In genomic region chr3:129004639-129005295, GRCh38 we compare ENCODE assay signal across 13 cellular contexts. TPM values are rescaled to one million over a fixed set of nuclear protein-coding genes. Genes with fewer than 3 reads are reported as not detected.
DNase-seq lines count a peak whose midpoint lies in the region; ATAC-seq, FAIRE-seq and TF ChIP-seq lines count a peak whose summit lies in the region.
"Had no signal": no experiment of that assay in that cellular context is flagged by ENCODE, and none has a peak within 500 bp of the region (broad histone marks: within the 10 kb centered on the region; RNA-seq: fewer than 3 reads in every experiment).

No MANE protein-coding gene starts in this region.

- FAIRE-seq in small intestine (lab: Jason Lieb, UNC), result no peak

- H3K36me3 Mint-ChIP-seq in activated CD8-positive, alpha-beta memory T cell treated with anti-CD3 and anti-CD28 coated beads, Interleukin-2, amount 10 ng/mL, durations not matched to agents 7 days and 5 days, result no peaks in the 10 kb centered on the region
- no peaks in the 10 kb centered on the region for H3K36me3 Mint-ChIP-seq in mesothelial cell of epicardium

- peak overlapping the region in 3 of 4 donors; percentile 48 to 61 (median 52) for H3K27ac ChIP-seq in esophagus muscularis mucosa (replicated peaks in 1 of 4)
- peak overlapping the region in 1 of 2 donors; percentile 61 for H3K27ac ChIP-seq in small intestine (ENCODE audit: low read depth in 1 of 2, low read length in 1 of 2)

- H3K36me3 ChIP-seq in esophagus muscularis mucosa (no peaks in the 10 kb centered on the region), small intestine (ENCODE audit: control insufficient read depth in 2 of 2, insufficient read depth in 2 of 2, low read length in 2 of 2) (no peaks in the 10 kb centered on the region)

- H3K4me3 ChIP-seq in esophagus muscularis mucosa (peak overlapping the region in 2 of 4 donors; percentile 56 to 62), small intestine (ENCODE audit: low read depth in 1 of 2, low read length in 2 of 2) (no peak overlapping the region)

- no peak overlapping the region for H3K4me3 Mint-ChIP-seq in activated CD8-positive, alpha-beta memory T cell treated with anti-CD3 and anti-CD28 coated beads, Interleukin-2, amount 10 ng/mL, durations not matched to agents 7 days and 5 days
- no peak overlapping the region for H3K4me3 Mint-ChIP-seq in mesothelial cell of epicardium

- H3K27me3 ChIP-seq in esophagus muscularis mucosa (peaks cover 6 to 74% (median 21%) of the 10 kb centered on the region in 4 donors), small intestine (ENCODE audit: control insufficient read depth in 2 of 2, insufficient read depth in 2 of 2, low read length in 2 of 2) (peaks cover 8 to 11% of the 10 kb centered on the region in 2 donors)

- CTCF ChIA-PET in activated CD8-positive, alpha-beta memory T cell treated with anti-CD3 and anti-CD28 coated beads, Interleukin-2, amount 10 ng/mL, durations not matched to agents 7 days and 5 days (lab: Charles Lee), result interaction anchor here (0.7 to 7.6 kb wide), 7 partner anchors 12 to 464 kb away, joined by 3 to 66 read pairs (median 5); no protein-coding TSS in a partner anchor

- TF ChIP-seq EP300 in esophagus muscularis mucosa (IDR thresholded peaks at IDR 0.05), result no peak

- H3K9me3 Mint-ChIP-seq in activated CD8-positive, alpha-beta memory T cell treated with anti-CD3 and anti-CD28 coated beads, Interleukin-2, amount 10 ng/mL, durations not matched to agents 7 days and 5 days (ENCODE audit: low read depth), result no peaks in the 10 kb centered on the region
- H3K9me3 Mint-ChIP-seq in mesothelial cell of epicardium, result no peaks in the 10 kb centered on the region

- peaks cover 39% of the 10 kb centered on the region for H3K27me3 Mint-ChIP-seq in activated CD8-positive, alpha-beta memory T cell treated with anti-CD3 and anti-CD28 coated beads, Interleukin-2, amount 10 ng/mL, durations not matched to agents 7 days and 5 days
- peaks cover 88% of the 10 kb centered on the region for H3K27me3 Mint-ChIP-seq in mesothelial cell of epicardium (ENCODE audit: low read depth)

- H3K27ac Mint-ChIP-seq in activated CD8-positive, alpha-beta memory T cell treated with anti-CD3 and anti-CD28 coated beads, Interleukin-2, amount 10 ng/mL, durations not matched to agents 7 days and 5 days, result peak overlapping the region; percentile 65
- no peak overlapping the region for H3K27ac Mint-ChIP-seq in mesothelial cell of epicardium

- no peak for TF ChIP-seq CTCF in esophagus muscularis mucosa (IDR thresholded peaks at IDR 0.05)
- no peak for TF ChIP-seq CTCF in mesothelial cell of epicardium (IDR thresholded peaks at IDR 0.05; ENCODE audit: unreplicated experiment)

- TF ChIP-seq POLR2A in esophagus muscularis mucosa (IDR thresholded peaks at IDR 0.05; ENCODE audit: low read depth), result no peak

- peaks cover 33% of the 10 kb centered on the region for H3K4me1 Mint-ChIP-seq in activated CD8-positive, alpha-beta memory T cell treated with anti-CD3 and anti-CD28 coated beads, Interleukin-2, amount 10 ng/mL, durations not matched to agents 7 days and 5 days
- H3K4me1 Mint-ChIP-seq in mesothelial cell of epicardium, result peaks cover 6% of the 10 kb centered on the region

- H3K9me3 ChIP-seq in esophagus muscularis mucosa (no peaks in the 10 kb centered on the region), small intestine (ENCODE audit: control insufficient read depth, low read depth) (no peaks in the 10 kb centered on the region)

- H3K4me1 ChIP-seq in esophagus muscularis mucosa (peaks cover 45 to 86% (median 65%) of the 10 kb centered on the region in 4 donors), small intestine (ENCODE audit: control insufficient read depth in 2 of 2, insufficient read depth in 1 of 2, low read depth in 1 of 2, low read length in 1 of 2) (peaks cover 0 to 3% of the 10 kb centered on the region in 2 donors)

- ATAC-seq in activated CD8-positive, alpha-beta memory T cell treated with anti-CD3 and anti-CD28 coated beads, Interleukin-2, amount 10 ng/mL, durations not matched to agents 7 days and 5 days, result no peak
- ATAC-seq in HG02970 (IDR thresholded peaks at IDR 0.05; ENCODE audit: low FRiP score, unreplicated experiment), result no peak

- no peak for DNase-seq in activated CD8-positive, alpha-beta memory T cell treated with anti-CD3 and anti-CD28 coated beads, Interleukin-2, amount 10 ng/mL, durations not matched to agents 7 days and 5 days
- DNase-seq in activated CD8-positive, alpha-beta memory T cell treated with anti-CD3 and anti-CD28 coated beads, Interleukin-2, amount 50 U/mL, for 4 hours, result no peak
- DNase-seq in NCI-H2171 treated with DMSO at 0.1 percent for 48 hours (lab: John Stamatoyannopoulos, UW) (peak; percentile 50), esophagus muscularis mucosa (ENCODE audit: extremely low spot score) (no peak), small intestine (peak; percentile 52), ureter (ENCODE audit: low spot score) (no peak), mesothelial cell of epicardium (ENCODE audit: low spot score in 2 of 2, unreplicated experiment in 2 of 2) (no peak)
- DNase-seq: glutamatergic neuron; GOT3; NCI-H1048; stimulated activated CD8-positive, alpha-beta memory T cell treated with anti-CD3 and anti-CD28 coated beads, Interleukin-4, amount 100 ng/mL, for 48 hours had no signal

- 70% methylated on average over 4 of the region's 6 CpGs for WGBS in esophagus muscularis mucosa
- 32 to 53% (median 42%) methylated on average over 6 of the region's 6 CpGs for WGBS in small intestine, 3 donors

- intact Hi-C loops in esophagus muscularis mucosa (cut with DNase I), result no loop called here

RNA-seq across cellular contexts. Expression of gene EFCC1, which starts 3.7 kb away (rescaled TPM):
- under 1 TPM; 0.09 to 0.12 TPM for total RNA-seq in activated CD8-positive, alpha-beta memory T cell treated with anti-CD3 and anti-CD28 coated beads, Interleukin-2, amount 10 ng/mL, durations not matched to agents 7 days and 5 days
- total RNA-seq in esophagus muscularis mucosa, result 10 to 100 TPM in 1 of 4 donors, 1 to 10 TPM in 3; 5.8 to 15.8 (median 7.9) TPM
- polyA plus RNA-seq in small intestine, result 1 to 10 TPM in 2 of 3 donors, not detected in 1; 1.6 to 3.7 TPM
- 2.1 TPM for total RNA-seq in ureter
- total RNA-seq in mesothelial cell of epicardium, result 0.29 to 0.67 TPM (median 0.31 TPM) in 3 replicates
- total RNA-seq: osteocyte had no signal

RNA-seq across cellular contexts. Expression of gene CFAP92, which starts 10.9 kb away (rescaled TPM):
- under 1 TPM in 1 of 2 experiments, not detected in 1; 0.12 TPM for total RNA-seq in activated CD8-positive, alpha-beta memory T cell treated with anti-CD3 and anti-CD28 coated beads, Interleukin-2, amount 10 ng/mL, durations not matched to agents 7 days and 5 days
- total RNA-seq in esophagus muscularis mucosa, result 1 to 10 TPM in 1 of 4 donors, under 1 TPM in 3; 0.19 to 1.2 (median 0.47) TPM
- polyA plus RNA-seq in small intestine, result under 1 TPM in 1 of 3 donors, not detected in 2; 0.78 TPM
- total RNA-seq in ureter, result 2.1 TPM
- 0.76 to 1.2 TPM (median 1.1 TPM) in 3 replicates for total RNA-seq in mesothelial cell of epicardium
- total RNA-seq: osteocyte had no signal

RNA-seq across cellular contexts. Expression of gene GP9, which starts 55.8 kb away (rescaled TPM):
- not detected for total RNA-seq in activated CD8-positive, alpha-beta memory T cell treated with anti-CD3 and anti-CD28 coated beads, Interleukin-2, amount 10 ng/mL, durations not matched to agents 7 days and 5 days
- total RNA-seq in esophagus muscularis mucosa, result under 1 TPM in 1 of 4 donors, not detected in 3; 0.50 TPM
- polyA plus RNA-seq in small intestine, result under 1 TPM in 1 of 3 donors, not detected in 2; 0.06 TPM
- not detected for total RNA-seq in ureter
- not detected in 3 replicates for total RNA-seq in mesothelial cell of epicardium
- total RNA-seq: osteocyte had no signal

Comparison
In these comparisons a context has a peak if more than half of its experiments do, and no peak if none do; other contexts are left out.
1. DNase-seq: peak in NCI-H2171 treated with DMSO at 0.1 percent for 48 hours (single experiment) and small intestine (single experiment); none in activated CD8-positive, alpha-beta memory T cell treated with anti-CD3 and anti-CD28 coated beads, Interleukin-2, amount 10 ng/mL, durations not matched to agents 7 days and 5 days (single experiment), activated CD8-positive, alpha-beta memory T cell treated with anti-CD3 and anti-CD28 coated beads, Interleukin-2, amount 50 U/mL, for 4 hours (single experiment), esophagus muscularis mucosa (single experiment), ureter (single experiment) and mesothelial cell of epicardium (0 of 2).